Comparison of ENCODE assay signal across 1 cellular context in genomic region chr2:72915907-72916742, GRCh38.
TF ChIP-seq lines count a peak whose summit lies in the region.

No MANE protein-coding gene starts in this region.

TF ChIP-seq in liver, 16 proteins besides CTCF, POLR2A, EP300 and RAD21 (continued from another document):
- TF ChIP-seq HNF4G (IDR thresholded peaks at IDR 0.05) (no peak), NR2F2 (IDR thresholded peaks at IDR 0.05) (no peak), TAF1 (conservative IDR thresholded peaks at IDR 0.05) (no peak), GABPA (IDR thresholded peaks at IDR 0.05 in 1 of 2, conservative IDR thresholded peaks at IDR 0.05 in 1 of 2) (no peak), SP1 (IDR thresholded peaks at IDR 0.05) (no peak), YY1 (IDR thresholded peaks at IDR 0.05) (peak; percentile 24), EGR1 (IDR thresholded peaks at IDR 0.05; ENCODE audit: low read depth in 2 of 2) (no peak), RXRA (IDR thresholded peaks at IDR 0.05) (no peak)
